In the genomic region with DNA sequence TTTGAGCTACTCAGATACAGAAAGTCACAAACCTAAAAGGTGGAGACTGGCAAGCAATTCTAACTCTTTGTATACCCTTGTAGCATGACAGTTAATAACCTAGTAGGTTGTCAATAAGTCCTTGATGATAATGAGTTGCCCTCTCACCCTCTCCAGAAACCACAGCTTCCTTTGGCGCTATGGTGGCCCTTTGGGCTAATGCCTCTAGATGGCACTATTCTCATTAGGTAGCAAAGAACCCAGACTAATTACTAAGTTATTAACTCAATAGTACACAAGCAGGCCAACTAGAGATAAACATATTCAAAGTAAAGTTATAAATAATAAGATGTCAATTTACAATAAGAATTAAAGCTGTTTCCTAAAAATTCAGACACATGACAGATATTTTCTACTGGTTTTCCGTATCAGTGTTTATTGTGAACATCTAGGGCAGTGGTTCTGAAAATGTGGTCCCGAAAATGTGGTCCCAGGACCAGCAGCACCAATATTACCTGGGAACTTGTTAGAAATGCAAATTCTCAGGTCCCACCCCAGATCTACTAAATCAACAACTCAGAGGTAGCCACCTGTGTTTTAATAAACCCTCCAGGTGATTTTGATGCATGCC, we compare ENCODE assay signal across 7 cellular contexts. TPM values are rescaled to one million over a fixed set of nuclear protein-coding genes. Genes with fewer than 3 reads are reported as not detected.
DNase-seq lines count a peak whose midpoint lies in the region; ATAC-seq and TF ChIP-seq lines count a peak whose summit lies in the region.

No MANE protein-coding gene starts in this region.

- intact Hi-C loops in activated CD4-positive, alpha-beta memory T cell treated with anti-CD3 and anti-CD28 coated beads for 36 hours (cut with micrococcal nuclease), result loop anchor here (1.0 kb wide), 1 partner anchor 182 kb away; no protein-coding TSS in a partner anchor
- intact Hi-C loops in left colon (cut with DNase I, micrococcal nuclease), result loop anchor here in 1 of 2 donors (5.0 kb wide), 1 partner anchor 181 kb away; no protein-coding TSS in a partner anchor

- H3K27me3 Mint-ChIP-seq in activated CD4-positive, alpha-beta memory T cell treated with anti-CD3 and anti-CD28 coated beads for 36 hours, result no peaks in the 10 kb centered on the region
- H3K27me3 Mint-ChIP-seq in mesothelial cell of epicardium (ENCODE audit: low read depth), result no peaks in the 10 kb centered on the region

- TF ChIP-seq CTCF in mesothelial cell of epicardium (IDR thresholded peaks at IDR 0.05; ENCODE audit: unreplicated experiment), result no peak

- H3K9me3 Mint-ChIP-seq in activated CD4-positive, alpha-beta memory T cell treated with anti-CD3 and anti-CD28 coated beads for 36 hours, result no peaks in the 10 kb centered on the region
- peaks cover 17% of the 10 kb centered on the region for H3K9me3 Mint-ChIP-seq in mesothelial cell of epicardium

- ATAC-seq in GM19467 (IDR thresholded peaks at IDR 0.05; ENCODE audit: unreplicated experiment), result peak; percentile 65
- peak; percentile 28 for ATAC-seq in left colon

- DNase-seq in Daoy (ENCODE audit: low read depth), result peak; percentile 27
- DNase-seq in HT1080 (ENCODE audit: low read depth), result peak; percentile 25
- DNase-seq in activated CD4-positive, alpha-beta memory T cell treated with anti-CD3 and anti-CD28 coated beads for 36 hours, result peak; percentile 20
- DNase-seq in left colon, result no peak
- DNase-seq in HuH-7 (ENCODE audit: low spot score), result no peak
- no peak for DNase-seq in mesothelial cell of epicardium (ENCODE audit: low spot score in 2 of 2, unreplicated experiment in 2 of 2)

- no peak overlapping the region for H3K4me3 Mint-ChIP-seq in activated CD4-positive, alpha-beta memory T cell treated with anti-CD3 and anti-CD28 coated beads for 36 hours
- no peak overlapping the region for H3K4me3 Mint-ChIP-seq in mesothelial cell of epicardium

- peaks cover 7% of the 10 kb centered on the region for H3K36me3 Mint-ChIP-seq in activated CD4-positive, alpha-beta memory T cell treated with anti-CD3 and anti-CD28 coated beads for 36 hours
- peaks cover 26% of the 10 kb centered on the region for H3K36me3 Mint-ChIP-seq in mesothelial cell of epicardium

- H3K4me1 Mint-ChIP-seq in activated CD4-positive, alpha-beta memory T cell treated with anti-CD3 and anti-CD28 coated beads for 36 hours (ENCODE audit: low read depth), result no peaks in the 10 kb centered on the region
- H3K4me1 Mint-ChIP-seq in mesothelial cell of epicardium, result peaks cover 2% of the 10 kb centered on the region

- POLR2A ChIA-PET in activated CD4-positive, alpha-beta memory T cell treated with anti-CD3 and anti-CD28 coated beads for 36 hours (lab: Charles Lee), result interaction anchor here (0.8 to 1.0 kb wide), 2 partner anchors 55 to 182 kb away, joined by 3 to 7 read pairs; no protein-coding TSS in a partner anchor

- no peak overlapping the region for H3K27ac Mint-ChIP-seq in activated CD4-positive, alpha-beta memory T cell treated with anti-CD3 and anti-CD28 coated beads for 36 hours
- no peak overlapping the region for H3K27ac Mint-ChIP-seq in mesothelial cell of epicardium

- CTCF ChIA-PET in activated CD4-positive, alpha-beta memory T cell treated with anti-CD3 and anti-CD28 coated beads for 36 hours (lab: Charles Lee), result interaction anchor here (0.6 to 5.3 kb wide), 29 partner anchors 9 to 193 kb away, joined by 3 to 92 read pairs (median 3); partner anchors contain the start of gene HS1BP3

RNA-seq across cellular contexts. Expression of gene LDAH, which starts 41.1 kb away (rescaled TPM):
- 15.7 and 24.5 TPM in 2 replicates for total RNA-seq in Daoy (2014; rRNA removed; shearing (Covaris generic))
- 14.9 and 17.8 TPM in 2 replicates for total RNA-seq in HT1080 (2014; rRNA removed; shearing (Covaris generic))
- 16.1 and 19.0 TPM in 2 replicates for polyA plus RNA-seq in HT1080 (2015; cell fraction: cytosol; rRNA removed)
- 24.1 and 27.3 TPM in 2 replicates for polyA plus RNA-seq in HT1080 (2015; cell fraction: nucleus; rRNA removed)
- 10 to 100 TPM; 35.2 to 38.7 TPM for total RNA-seq in activated CD4-positive, alpha-beta memory T cell treated with anti-CD3 and anti-CD28 coated beads for 36 hours
- total RNA-seq in left colon (10 to 100 TPM; 19.5 to 21.5 TPM), mesothelial cell of epicardium (22.6 to 28.9 TPM (median 27.4 TPM) in 3 replicates)

Comparison
In these comparisons a context has a peak if more than half of its experiments do, and no peak if none do; other contexts are left out.
1. DNase-seq: peak in Daoy (single experiment), HT1080 (single experiment) and activated CD4-positive, alpha-beta memory T cell treated with anti-CD3 and anti-CD28 coated beads for 36 hours (single experiment); none in left colon (0 of 2), HuH-7 (single experiment) and mesothelial cell of epicardium (0 of 2).